In genomic region chr10:44373341-44373995, GRCh38 we compare ENCODE assay signal across 32 cellular contexts. TPM values are rescaled to one million over a fixed set of nuclear protein-coding genes. Genes with fewer than 3 reads are reported as not detected.
"Had no signal": no experiment of that assay in that cellular context is flagged by ENCODE, and none has a peak within 500 bp of the region (broad histone marks: within the 10 kb centered on the region; RNA-seq: fewer than 3 reads in every experiment).

No MANE protein-coding gene starts in this region.

- H3K27ac Mint-ChIP-seq: activated CD4-positive, alpha-beta T cell treated with anti-CD3 and anti-CD28 coated beads for 36 hours; activated CD4-positive, alpha-beta T cell treated with anti-CD3 and anti-CD28 coated beads, Interleukin-2, amount 10 ng/mL, durations not matched to agents 7 days and 5 days; activated CD8-positive, alpha-beta T cell treated with anti-CD3 and anti-CD28 coated beads, Interleukin-2, amount 10 ng/mL, durations not matched to agents 7 days and 5 days; activated naive CD8-positive, alpha-beta T cell; activated naive CD8-positive, alpha-beta T cell treated with anti-CD3 and anti-CD28 coated beads, Interleukin-2, amount 50 U/mL, for 24 hours; activated T-cell treated with anti-CD3 and anti-CD28 coated beads, Interleukin-2, amount 50 U/mL, for 24 hours; activated T-helper 2 cell treated with anti-CD3 and anti-CD28 coated beads, Interferon-gamma antibody, Interleukin-2, Interleukin-4, amounts not matched to agents 10 μg/mL and 5 μg/mL and 100 μg/mL, durations not matched to agents 14 hours and 24 hours and 36 hours; T-helper 1 cell treated with Interleukin-12 subunit alpha and Interleukin-12 subunit beta and Interleukin-4 antibody, amounts not matched to agents 30 μg/mL and 1 μg/mL, for 36 hours; T-helper 2 cell treated with Interferon-gamma antibody and Interleukin-4, amounts not matched to agents 5 μg/mL and 100 μg/mL, for 36 hours had no signal

- DNase-seq: activated CD4-positive, alpha-beta T cell treated with anti-CD3 and anti-CD28 coated beads for 36 hours; activated CD4-positive, alpha-beta T cell treated with anti-CD3 and anti-CD28 coated beads, Interleukin-2, amount 10 ng/mL, durations not matched to agents 7 days and 5 days; activated CD4-positive, alpha-beta T cell treated with anti-CD3 and anti-CD28 coated beads, Interleukin-2, amount 50 U/mL, for 48 hours; activated CD8-positive, alpha-beta T cell treated with anti-CD3 and anti-CD28 coated beads, Interleukin-2, amount 10 ng/mL, durations not matched to agents 7 days and 5 days; activated gamma-delta T cell; activated naive CD4-positive, alpha-beta T cell treated with Interleukin-2 at 50 U/mL for 16 hours; activated naive CD8-positive, alpha-beta T cell treated with anti-CD3 and anti-CD28 coated beads, Interleukin-2, amount 50 U/mL, for 24 hours; activated T-cell treated with anti-CD3 and anti-CD28 coated beads, Interleukin-2, amount 50 U/mL, for 24 hours; anterior cingulate cortex; caudate nucleus; Kasumi-1; KG1; MG63; NCI-H1048; NCI-H1105 treated with DMSO at 0.1 percent for 48 hours; NCI-H1436; NCI-H1694; NCI-H1930; NCI-H2081 treated with DMSO at 0.1 percent for 48 hours; NCI-H226; NCI-H524 treated with DMSO at 0.1 percent for 48 hours; SHP77; SJCRH30 had no signal

- H3K27ac ChIP-seq: SJCRH30, SK-N-MC had no signal

- H3K27me3 Mint-ChIP-seq: activated CD4-positive, alpha-beta T cell treated with anti-CD3 and anti-CD28 coated beads, Interleukin-2, amount 10 ng/mL, durations not matched to agents 7 days and 5 days; activated naive CD8-positive, alpha-beta T cell treated with anti-CD3 and anti-CD28 coated beads, Interleukin-2, amount 50 U/mL, for 24 hours; brain had no signal

- H3K9me3 ChIP-seq: MG63, SJCRH30 had no signal

- ATAC-seq: activated CD4-positive, alpha-beta T cell treated with anti-CD3 and anti-CD28 coated beads for 36 hours; activated CD4-positive, CD25-positive, alpha-beta regulatory T cell treated with anti-CD3 and anti-CD28 coated beads, Interleukin-2, amount 50 U/mL, for 24 hours; activated CD8-positive, alpha-beta T cell treated with anti-CD3 and anti-CD28 coated beads, Interleukin-2, amount 10 ng/mL, durations not matched to agents 7 days and 5 days; activated naive CD8-positive, alpha-beta T cell treated with anti-CD3 and anti-CD28 coated beads, Interleukin-2, amount 50 U/mL, for 24 hours; Panc1 had no signal

- H3K36me3 ChIP-seq: SJCRH30 had no signal

- H3K4me3 Mint-ChIP-seq: activated CD4-positive, alpha-beta T cell treated with anti-CD3 and anti-CD28 coated beads for 36 hours; activated CD4-positive, alpha-beta T cell treated with anti-CD3 and anti-CD28 coated beads, Interleukin-2, amount 10 ng/mL, durations not matched to agents 7 days and 5 days; activated CD8-positive, alpha-beta T cell treated with anti-CD3 and anti-CD28 coated beads, Interleukin-2, amount 10 ng/mL, durations not matched to agents 7 days and 5 days; activated naive CD8-positive, alpha-beta T cell; activated naive CD8-positive, alpha-beta T cell treated with anti-CD3 and anti-CD28 coated beads, Interleukin-2, amount 50 U/mL, for 24 hours; activated T-cell treated with anti-CD3 and anti-CD28 coated beads, Interleukin-2, amount 50 U/mL, for 24 hours; brain; T-helper 1 cell treated with Interleukin-12 subunit alpha and Interleukin-12 subunit beta and Interleukin-4 antibody, amounts not matched to agents 30 μg/mL and 1 μg/mL, for 36 hours; T-helper 2 cell treated with Interferon-gamma antibody and Interleukin-4, amounts not matched to agents 5 μg/mL and 100 μg/mL, for 36 hours had no signal

- H3K27me3 ChIP-seq: MG63, SJCRH30 had no signal

- H3K9me3 Mint-ChIP-seq: activated CD4-positive, alpha-beta T cell treated with anti-CD3 and anti-CD28 coated beads, Interleukin-2, amount 10 ng/mL, durations not matched to agents 7 days and 5 days; activated naive CD8-positive, alpha-beta T cell treated with anti-CD3 and anti-CD28 coated beads, Interleukin-2, amount 50 U/mL, for 24 hours; activated T-cell treated with anti-CD3 and anti-CD28 coated beads, Interleukin-2, amount 50 U/mL, for 24 hours; activated T-helper 2 cell treated with anti-CD3 and anti-CD28 coated beads, Interferon-gamma antibody, Interleukin-2, Interleukin-4, amounts not matched to agents 10 μg/mL and 5 μg/mL and 100 μg/mL, durations not matched to agents 14 hours and 24 hours and 36 hours; brain; T-helper 1 cell treated with Interleukin-12 subunit alpha and Interleukin-12 subunit beta and Interleukin-4 antibody, amounts not matched to agents 30 μg/mL and 1 μg/mL, for 36 hours; T-helper 2 cell treated with Interferon-gamma antibody and Interleukin-4, amounts not matched to agents 5 μg/mL and 100 μg/mL, for 36 hours had no signal

- H3K4me1 Mint-ChIP-seq: activated CD4-positive, alpha-beta T cell treated with anti-CD3 and anti-CD28 coated beads for 36 hours; activated CD4-positive, alpha-beta T cell treated with anti-CD3 and anti-CD28 coated beads, Interleukin-2, amount 10 ng/mL, durations not matched to agents 7 days and 5 days; activated naive CD8-positive, alpha-beta T cell treated with anti-CD3 and anti-CD28 coated beads, Interleukin-2, amount 50 U/mL, for 24 hours had no signal

- H3K36me3 Mint-ChIP-seq: activated naive CD8-positive, alpha-beta T cell had no signal

- H3K4me1 ChIP-seq: SJCRH30 had no signal

- H3K4me3 ChIP-seq: MG63, SJCRH30, SK-N-MC had no signal

RNA-seq across cellular contexts. Expression of gene CXCL12, which starts 11.4 kb away (rescaled TPM):
- total RNA-seq: activated CD4-positive, alpha-beta T cell treated with anti-CD3 and anti-CD28 coated beads for 36 hours; activated CD4-positive, alpha-beta T cell treated with anti-CD3 and anti-CD28 coated beads, Interleukin-2, amount 10 ng/mL, durations not matched to agents 7 days and 5 days; activated CD8-positive, alpha-beta T cell treated with anti-CD3 and anti-CD28 coated beads, Interleukin-2, amount 10 ng/mL, durations not matched to agents 7 days and 5 days; activated T-helper 2 cell treated with anti-CD3 and anti-CD28 coated beads, Interferon-gamma antibody, Interleukin-2, Interleukin-4, amounts not matched to agents 10 μg/mL and 5 μg/mL and 100 μg/mL, durations not matched to agents 14 hours and 24 hours and 36 hours; NCI-H460; SJCRH30 had no signal
